Comparison of ENCODE assay signal across 8 cellular contexts in genomic region chr19:17226002-17226933, GRCh38. TPM values are rescaled to one million over a fixed set of nuclear protein-coding genes. Genes with fewer than 3 reads are reported as not detected.
A peak's percentile ranks its signal among the peaks of the same experiment; 100 is the strongest.
DNase-seq lines count a peak whose midpoint lies in the region; ATAC-seq and TF ChIP-seq lines count a peak whose summit lies in the region.

OCEL1 (plus strand) TSS chr19:17226226; CDS start chr19:17226248, 22 bp downstream.

- DNase-seq in NCI-H2081 treated with DMSO at 0.1 percent for 48 hours (lab: John Stamatoyannopoulos, UW) (peak; percentile 88), T1000 (lab: John Stamatoyannopoulos, UW) (peak; percentile 92), astrocyte of the cerebellum (ENCODE audit: low read depth) (peak; percentile 92), hepatocyte (ENCODE audit: low spot score) (peak; percentile 99), renal cortical epithelial cell (ENCODE audit: low read depth) (peak; percentile 93), cortex of kidney (lab: John Stamatoyannopoulos, UW) (no peak)

- H3K4me1 ChIP-seq in hepatocyte (ENCODE audit: insufficient read depth), result peaks cover 10% of the 10 kb centered on the region

- H3K79me2 ChIP-seq in hepatocyte, result peaks cover 10% of the 10 kb centered on the region

- H3K27ac ChIP-seq in hepatocyte, result peak within 1 kb of the TSS; percentile 94

- H3K9me2 ChIP-seq in hepatocyte (replicated peaks; ENCODE audit: insufficient read depth), result no peaks in the 10 kb centered on the region

- H3K4me3 ChIP-seq in astrocyte of the cerebellum (ENCODE audit: low read depth, low read length) (peak within 1 kb of the TSS; percentile 66), hepatocyte (peak within 1 kb of the TSS; percentile 93)

- in situ Hi-C loops in astrocyte of the cerebellum (cut with HindIII; ENCODE audit: low sequenced_read_pairs), result no loop called here

- no peaks in the 10 kb centered on the region for H3K36me3 ChIP-seq in hepatocyte (replicated peaks; ENCODE audit: insufficient read depth, low read depth)

- no peaks in the 10 kb centered on the region for H3K27me3 ChIP-seq in hepatocyte

- no peaks in the 10 kb centered on the region for H4K20me1 ChIP-seq in hepatocyte (ENCODE audit: insufficient read depth, poor library complexity, severe bottlenecking)

- whole genome bisulfite sequencing in hepatocyte (ENCODE audit: low lambda C conversion rate, missing lambda C conversion rate), result 2% methylated on average over 70 of the region's 90 CpGs

- ATAC-seq in GM18517 (IDR thresholded peaks at IDR 0.05; ENCODE audit: unreplicated experiment), result peak; percentile 84
- peak; percentile 84 for ATAC-seq in HG03039 (IDR thresholded peaks at IDR 0.05; ENCODE audit: unreplicated experiment)

- H3K4me2 ChIP-seq in hepatocyte, result peak within 1 kb of the TSS; percentile 96

- TF ChIP-seq CTCF in astrocyte of the cerebellum (IDR thresholded peaks at IDR 0.05; ENCODE audit: low read depth, low read length, missing control alignments) (no peak), hepatocyte (IDR thresholded peaks at IDR 0.05; ENCODE audit: poor library complexity) (no peak)

- peak within 1 kb of the TSS; percentile 94 for H2AFZ ChIP-seq in hepatocyte

- H3K9me3 ChIP-seq in hepatocyte (ENCODE audit: low read depth), result no peaks in the 10 kb centered on the region

RNA-seq across cellular contexts. Expression of gene OCEL1, which starts in this region (rescaled TPM):
- 9.5 and 15.3 TPM in 2 replicates for total RNA-seq in hepatocyte
- polyA plus RNA-seq in hepatocyte, result 44.7 and 47.7 TPM in 2 replicates
- 4.5 TPM in 1 of 2 replicates, not detected in the other for total RNA-seq in renal cortical epithelial cell
